8 cellular contexts compared by ENCODE assay signal in the genomic region with DNA sequence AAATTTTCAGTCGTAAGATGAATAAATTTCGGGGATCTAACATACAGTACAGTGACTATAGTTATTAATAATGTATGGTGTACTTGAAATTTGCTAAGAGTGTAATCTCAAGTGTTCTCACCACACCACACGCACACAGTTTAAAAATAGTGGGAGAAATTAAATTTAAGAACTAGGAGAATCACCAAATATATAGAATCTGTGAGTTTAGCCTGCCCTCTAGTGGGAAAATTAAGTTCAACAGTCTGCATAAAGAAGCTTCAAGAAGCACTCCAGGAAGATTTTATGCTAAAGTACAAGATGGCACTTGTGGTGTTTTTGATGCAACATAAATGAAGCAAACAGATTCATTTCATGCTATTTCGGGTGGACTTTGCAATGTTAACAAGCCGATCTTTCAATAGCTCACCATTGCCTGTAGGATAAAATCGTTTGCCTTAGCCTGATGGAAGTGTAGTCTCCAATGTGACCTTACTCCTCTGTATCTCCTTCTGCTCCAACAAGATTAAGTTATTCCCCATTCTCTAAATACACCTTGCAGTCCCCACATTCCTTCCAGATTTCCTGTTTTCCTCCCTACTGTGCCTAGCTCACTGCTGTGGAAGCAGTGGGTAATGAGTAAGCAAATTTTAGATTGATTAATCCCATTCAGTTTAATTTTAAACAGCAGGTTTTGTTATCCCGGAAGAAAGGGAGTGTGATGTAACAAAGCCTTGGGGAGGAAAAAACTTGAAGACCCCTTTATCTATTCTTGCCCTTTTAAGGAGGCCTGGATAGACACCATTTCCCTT. TPM values are rescaled to one million over a fixed set of nuclear protein-coding genes. Genes with fewer than 3 reads are reported as not detected.
DNase-seq lines count a peak whose midpoint lies in the region; ATAC-seq and TF ChIP-seq lines count a peak whose summit lies in the region.

No MANE protein-coding gene starts in this region.

- H3K9me3 Mint-ChIP-seq in activated CD8-positive, alpha-beta T cell treated with anti-CD3 and anti-CD28 coated beads for 36 hours, result no peaks in the 10 kb centered on the region

- DNase-seq in Ammon's horn (ENCODE audit: low spot score), result peak; percentile 81
- DNase-seq in NCI-H2171 (lab: John Stamatoyannopoulos, UW), result peak; percentile 50
- no peak for DNase-seq in activated CD8-positive, alpha-beta T cell treated with anti-CD3 and anti-CD28 coated beads for 36 hours
- DNase-seq in substantia nigra (lab: John Stamatoyannopoulos, UW), result peak in 3 of 49 donors; percentile 21 to 70 (median 24)
- no peak for DNase-seq in GM19238 (ENCODE audit: insufficient read length, low spot score)
- DNase-seq in mesenteric fat pad (ENCODE audit: low spot score), result no peak

- no peaks in the 10 kb centered on the region for H3K27me3 ChIP-seq in iPS-20b (ENCODE audit: insufficient read depth, low read length)

- POLR2A ChIA-PET in activated CD8-positive, alpha-beta T cell treated with anti-CD3 and anti-CD28 coated beads for 36 hours (lab: Charles Lee), result interaction anchor here (0.6 to 1.7 kb wide), 5 partner anchors 9 to 93 kb away, joined by 3 to 15 read pairs (median 7); a partner anchor contains a TSS

- TF ChIP-seq CTCF in GM12874 (IDR thresholded peaks at IDR 0.05; ENCODE audit: insufficient read depth, low read depth, low read length), result peak; percentile 49
- peak; percentile 90 for TF ChIP-seq CTCF in activated CD8-positive, alpha-beta T cell treated with anti-CD3 and anti-CD28 coated beads for 36 hours (IDR thresholded peaks at IDR 0.05)

- H3K36me3 Mint-ChIP-seq in activated CD8-positive, alpha-beta T cell treated with anti-CD3 and anti-CD28 coated beads for 36 hours (ENCODE audit: low read depth), result peaks cover 5% of the 10 kb centered on the region

- H3K4me1 Mint-ChIP-seq in activated CD8-positive, alpha-beta T cell treated with anti-CD3 and anti-CD28 coated beads for 36 hours (ENCODE audit: low read depth), result peaks cover 24% of the 10 kb centered on the region

- peaks cover 3% of the 10 kb centered on the region for H3K27me3 Mint-ChIP-seq in activated CD8-positive, alpha-beta T cell treated with anti-CD3 and anti-CD28 coated beads for 36 hours

- H3K27ac ChIP-seq in iPS-20b (ENCODE audit: low read length) (no peak overlapping the region), substantia nigra (ENCODE audit: low read depth, low read length, poor library complexity, severe bottlenecking) (peak overlapping the region; percentile 43)

- H3K27ac Mint-ChIP-seq in activated CD8-positive, alpha-beta T cell treated with anti-CD3 and anti-CD28 coated beads for 36 hours, result peak overlapping the region; percentile 52

- H3K4me3 Mint-ChIP-seq in activated CD8-positive, alpha-beta T cell treated with anti-CD3 and anti-CD28 coated beads for 36 hours, result no peak overlapping the region

- no peaks in the 10 kb centered on the region for H3K9me3 ChIP-seq in iPS-20b (ENCODE audit: insufficient read depth, low read depth, low read length)

- 0 out of 2 replicates have a peak overlapping the region, but pooled peaks have one; percentile 22 for H3K9ac ChIP-seq in iPS-20b (ENCODE audit: low read depth, low read length)

- peaks cover 3% of the 10 kb centered on the region; the same call in 1 of the 2 replicates for H3K4me1 ChIP-seq in iPS-20b (ENCODE audit: insufficient read depth, low read length)

- no peaks in the 10 kb centered on the region for H3K36me3 ChIP-seq in iPS-20b (ENCODE audit: insufficient read depth, low read depth, low read length)

- ATAC-seq in activated CD8-positive, alpha-beta T cell treated with anti-CD3 and anti-CD28 coated beads for 36 hours, result no peak

- H3K4me3 ChIP-seq in iPS-20b (ENCODE audit: low read length), result no peak overlapping the region

- intact Hi-C loops in activated CD8-positive, alpha-beta T cell treated with anti-CD3 and anti-CD28 coated beads for 36 hours (cut with micrococcal nuclease), result loop anchor here (1.0 to 5.0 kb wide), 2 partner anchors 57 to 71 kb away; no protein-coding TSS in a partner anchor

- CTCF ChIA-PET in activated CD8-positive, alpha-beta T cell treated with anti-CD3 and anti-CD28 coated beads for 36 hours (lab: Charles Lee), result interaction anchor here (0.6 to 20.8 kb wide), 47 partner anchors 9 to 800 kb away, joined by 3 to 1122 read pairs (median 6); a partner anchor contains a TSS

RNA-seq across cellular contexts. Expression of a gene that starts 8.7 kb away (rescaled TPM):
- 10 to 100 TPM; 26.6 to 28.9 TPM for total RNA-seq in activated CD8-positive, alpha-beta T cell treated with anti-CD3 and anti-CD28 coated beads for 36 hours
- 47.1 TPM for total RNA-seq in mesenteric fat pad

RNA-seq across cellular contexts. Expression of a gene that starts 12.9 kb away (rescaled TPM):
- 10 to 100 TPM; 89.6 to 94.8 TPM for total RNA-seq in activated CD8-positive, alpha-beta T cell treated with anti-CD3 and anti-CD28 coated beads for 36 hours
- total RNA-seq in mesenteric fat pad, result 88.5 TPM

Comparison
In these comparisons a context has a peak if more than half of its experiments do, and no peak if none do; other contexts are left out.
1. DNase-seq: peak in Ammon's horn (single experiment) and NCI-H2171 (single experiment); none in activated CD8-positive, alpha-beta T cell treated with anti-CD3 and anti-CD28 coated beads for 36 hours (single experiment), GM19238 (single experiment) and mesenteric fat pad (single experiment).